ENCODE assay signal across 1 cellular context in the genomic region with DNA sequence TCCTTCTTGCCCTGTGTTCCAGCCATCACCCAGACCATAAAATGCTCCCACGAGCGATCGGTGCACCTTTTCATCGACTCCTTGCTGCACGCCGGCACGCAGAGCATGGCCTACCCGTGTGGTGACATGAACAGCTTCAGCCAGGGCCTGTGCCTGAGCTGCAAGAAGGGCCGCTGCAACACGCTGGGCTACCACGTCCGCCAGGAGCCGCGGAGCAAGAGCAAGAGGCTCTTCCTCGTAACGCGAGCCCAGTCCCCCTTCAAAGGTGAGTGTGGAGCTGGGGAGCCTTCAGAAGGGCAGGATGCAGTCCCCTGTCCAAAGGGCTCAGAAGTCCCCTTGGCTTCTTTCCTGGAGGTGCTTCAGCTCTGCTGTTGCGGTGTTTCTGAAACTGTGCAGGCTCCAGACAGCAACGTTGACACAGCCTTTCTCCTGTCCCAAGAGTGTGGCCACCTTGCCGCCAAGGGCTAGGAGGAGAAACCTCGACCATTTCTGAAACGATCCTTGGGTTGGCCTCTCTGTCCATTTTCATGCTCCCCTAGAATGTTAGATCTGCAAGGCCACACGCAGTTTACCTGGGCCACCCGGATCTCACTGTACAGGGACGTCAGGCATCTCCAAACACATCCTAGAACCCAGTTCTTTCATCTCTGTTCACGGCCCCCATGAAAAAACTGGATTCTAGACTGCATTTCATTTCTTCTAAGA.
TF ChIP-seq lines count a peak whose summit lies in the region.

No MANE protein-coding gene starts in this region.

TF ChIP-seq in GM23338, 12 proteins besides CTCF, POLR2A, EP300 and RAD21 (continued from another document):
- TF ChIP-seq, protein P1, sequence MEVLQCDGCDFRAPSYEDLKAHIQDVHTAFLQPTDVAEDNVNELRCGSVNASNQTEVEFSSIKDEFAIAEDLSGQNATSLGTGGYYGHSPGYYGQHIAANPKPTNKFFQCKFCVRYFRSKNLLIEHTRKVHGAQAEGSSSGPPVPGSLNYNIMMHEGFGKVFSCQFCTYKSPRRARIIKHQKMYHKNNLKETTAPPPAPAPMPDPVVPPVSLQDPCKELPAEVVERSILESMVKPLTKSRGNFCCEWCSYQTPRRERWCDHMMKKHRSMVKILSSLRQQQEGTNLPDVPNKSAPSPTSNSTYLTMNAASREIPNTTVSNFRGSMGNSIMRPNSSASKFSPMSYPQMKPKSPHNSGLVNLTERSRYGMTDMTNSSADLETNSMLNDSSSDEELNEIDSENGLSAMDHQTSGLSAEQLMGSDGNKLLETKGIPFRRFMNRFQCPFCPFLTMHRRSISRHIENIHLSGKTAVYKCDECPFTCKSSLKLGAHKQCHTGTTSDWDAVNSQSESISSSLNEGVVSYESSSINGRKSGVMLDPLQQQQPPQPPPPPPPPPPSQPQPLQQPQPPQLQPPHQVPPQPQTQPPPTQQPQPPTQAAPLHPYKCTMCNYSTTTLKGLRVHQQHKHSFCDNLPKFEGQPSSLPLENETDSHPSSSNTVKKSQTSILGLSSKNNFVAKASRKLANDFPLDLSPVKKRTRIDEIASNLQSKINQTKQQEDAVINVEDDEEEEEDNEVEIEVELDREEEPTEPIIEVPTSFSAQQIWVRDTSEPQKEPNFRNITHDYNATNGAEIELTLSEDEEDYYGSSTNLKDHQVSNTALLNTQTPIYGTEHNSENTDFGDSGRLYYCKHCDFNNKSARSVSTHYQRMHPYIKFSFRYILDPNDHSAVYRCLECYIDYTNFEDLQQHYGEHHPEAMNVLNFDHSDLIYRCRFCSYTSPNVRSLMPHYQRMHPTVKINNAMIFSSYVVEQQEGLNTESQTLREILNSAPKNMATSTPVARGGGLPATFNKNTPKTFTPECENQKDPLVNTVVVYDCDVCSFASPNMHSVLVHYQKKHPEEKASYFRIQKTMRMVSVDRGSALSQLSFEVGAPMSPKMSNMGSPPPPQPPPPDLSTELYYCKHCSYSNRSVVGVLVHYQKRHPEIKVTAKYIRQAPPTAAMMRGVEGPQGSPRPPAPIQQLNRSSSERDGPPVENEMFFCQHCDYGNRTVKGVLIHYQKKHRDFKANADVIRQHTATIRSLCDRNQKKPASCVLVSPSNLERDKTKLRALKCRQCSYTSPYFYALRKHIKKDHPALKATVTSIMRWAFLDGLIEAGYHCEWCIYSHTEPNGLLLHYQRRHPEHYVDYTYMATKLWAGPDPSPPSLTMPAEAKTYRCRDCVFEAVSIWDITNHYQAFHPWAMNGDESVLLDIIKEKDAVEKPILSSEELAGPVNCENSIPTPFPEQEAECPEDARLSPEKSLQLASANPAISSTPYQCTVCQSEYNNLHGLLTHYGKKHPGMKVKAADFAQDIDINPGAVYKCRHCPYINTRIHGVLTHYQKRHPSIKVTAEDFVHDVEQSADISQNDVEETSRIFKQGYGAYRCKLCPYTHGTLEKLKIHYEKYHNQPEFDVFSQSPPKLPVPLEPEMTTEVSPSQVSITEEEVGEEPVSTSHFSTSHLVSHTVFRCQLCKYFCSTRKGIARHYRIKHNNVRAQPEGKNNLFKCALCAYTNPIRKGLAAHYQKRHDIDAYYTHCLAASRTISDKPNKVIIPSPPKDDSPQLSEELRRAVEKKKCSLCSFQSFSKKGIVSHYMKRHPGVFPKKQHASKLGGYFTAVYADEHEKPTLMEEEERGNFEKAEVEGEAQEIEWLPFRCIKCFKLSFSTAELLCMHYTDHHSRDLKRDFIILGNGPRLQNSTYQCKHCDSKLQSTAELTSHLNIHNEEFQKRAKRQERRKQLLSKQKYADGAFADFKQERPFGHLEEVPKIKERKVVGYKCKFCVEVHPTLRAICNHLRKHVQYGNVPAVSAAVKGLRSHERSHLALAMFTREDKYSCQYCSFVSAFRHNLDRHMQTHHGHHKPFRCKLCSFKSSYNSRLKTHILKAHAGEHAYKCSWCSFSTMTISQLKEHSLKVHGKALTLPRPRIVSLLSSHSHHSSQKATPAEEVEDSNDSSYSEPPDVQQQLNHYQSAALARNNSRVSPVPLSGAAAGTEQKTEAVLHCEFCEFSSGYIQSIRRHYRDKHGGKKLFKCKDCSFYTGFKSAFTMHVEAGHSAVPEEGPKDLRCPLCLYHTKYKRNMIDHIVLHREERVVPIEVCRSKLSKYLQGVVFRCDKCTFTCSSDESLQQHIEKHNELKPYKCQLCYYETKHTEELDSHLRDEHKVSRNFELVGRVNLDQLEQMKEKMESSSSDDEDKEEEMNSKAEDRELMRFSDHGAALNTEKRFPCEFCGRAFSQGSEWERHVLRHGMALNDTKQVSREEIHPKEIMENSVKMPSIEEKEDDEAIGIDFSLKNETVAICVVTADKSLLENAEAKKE (CRISPR knock-in tag; IDR thresholded peaks at IDR 0.05): no peak
- TF ChIP-seq, protein P2, sequence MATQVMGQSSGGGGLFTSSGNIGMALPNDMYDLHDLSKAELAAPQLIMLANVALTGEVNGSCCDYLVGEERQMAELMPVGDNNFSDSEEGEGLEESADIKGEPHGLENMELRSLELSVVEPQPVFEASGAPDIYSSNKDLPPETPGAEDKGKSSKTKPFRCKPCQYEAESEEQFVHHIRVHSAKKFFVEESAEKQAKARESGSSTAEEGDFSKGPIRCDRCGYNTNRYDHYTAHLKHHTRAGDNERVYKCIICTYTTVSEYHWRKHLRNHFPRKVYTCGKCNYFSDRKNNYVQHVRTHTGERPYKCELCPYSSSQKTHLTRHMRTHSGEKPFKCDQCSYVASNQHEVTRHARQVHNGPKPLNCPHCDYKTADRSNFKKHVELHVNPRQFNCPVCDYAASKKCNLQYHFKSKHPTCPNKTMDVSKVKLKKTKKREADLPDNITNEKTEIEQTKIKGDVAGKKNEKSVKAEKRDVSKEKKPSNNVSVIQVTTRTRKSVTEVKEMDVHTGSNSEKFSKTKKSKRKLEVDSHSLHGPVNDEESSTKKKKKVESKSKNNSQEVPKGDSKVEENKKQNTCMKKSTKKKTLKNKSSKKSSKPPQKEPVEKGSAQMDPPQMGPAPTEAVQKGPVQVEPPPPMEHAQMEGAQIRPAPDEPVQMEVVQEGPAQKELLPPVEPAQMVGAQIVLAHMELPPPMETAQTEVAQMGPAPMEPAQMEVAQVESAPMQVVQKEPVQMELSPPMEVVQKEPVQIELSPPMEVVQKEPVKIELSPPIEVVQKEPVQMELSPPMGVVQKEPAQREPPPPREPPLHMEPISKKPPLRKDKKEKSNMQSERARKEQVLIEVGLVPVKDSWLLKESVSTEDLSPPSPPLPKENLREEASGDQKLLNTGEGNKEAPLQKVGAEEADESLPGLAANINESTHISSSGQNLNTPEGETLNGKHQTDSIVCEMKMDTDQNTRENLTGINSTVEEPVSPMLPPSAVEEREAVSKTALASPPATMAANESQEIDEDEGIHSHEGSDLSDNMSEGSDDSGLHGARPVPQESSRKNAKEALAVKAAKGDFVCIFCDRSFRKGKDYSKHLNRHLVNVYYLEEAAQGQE (IDR thresholded peaks at IDR 0.05; ENCODE audit: unreplicated experiment): no peak
TF ChIP-seq in GM23338: peak in this region for 0.
